In genomic region chr6:85868685-85869084, GRCh38 we compare ENCODE assay signal across 8 cellular contexts.
"Had no signal": no experiment of that assay in that cellular context is flagged by ENCODE, and none has a peak within 500 bp of the region (broad histone marks: within the 10 kb centered on the region; RNA-seq: fewer than 3 reads in every experiment).

No MANE protein-coding gene starts in this region.

- H3K4me3 ChIP-seq: GM12878 had no signal

- DNase-seq: GDM1, GF-D8 had no signal

- ATAC-seq: GM12878 had no signal

- FAIRE-seq: G401.6, GM12891, GM12892, GM18507, GM19239 had no signal
